ENCODE assay signal across 10 cellular contexts in the genomic region with DNA sequence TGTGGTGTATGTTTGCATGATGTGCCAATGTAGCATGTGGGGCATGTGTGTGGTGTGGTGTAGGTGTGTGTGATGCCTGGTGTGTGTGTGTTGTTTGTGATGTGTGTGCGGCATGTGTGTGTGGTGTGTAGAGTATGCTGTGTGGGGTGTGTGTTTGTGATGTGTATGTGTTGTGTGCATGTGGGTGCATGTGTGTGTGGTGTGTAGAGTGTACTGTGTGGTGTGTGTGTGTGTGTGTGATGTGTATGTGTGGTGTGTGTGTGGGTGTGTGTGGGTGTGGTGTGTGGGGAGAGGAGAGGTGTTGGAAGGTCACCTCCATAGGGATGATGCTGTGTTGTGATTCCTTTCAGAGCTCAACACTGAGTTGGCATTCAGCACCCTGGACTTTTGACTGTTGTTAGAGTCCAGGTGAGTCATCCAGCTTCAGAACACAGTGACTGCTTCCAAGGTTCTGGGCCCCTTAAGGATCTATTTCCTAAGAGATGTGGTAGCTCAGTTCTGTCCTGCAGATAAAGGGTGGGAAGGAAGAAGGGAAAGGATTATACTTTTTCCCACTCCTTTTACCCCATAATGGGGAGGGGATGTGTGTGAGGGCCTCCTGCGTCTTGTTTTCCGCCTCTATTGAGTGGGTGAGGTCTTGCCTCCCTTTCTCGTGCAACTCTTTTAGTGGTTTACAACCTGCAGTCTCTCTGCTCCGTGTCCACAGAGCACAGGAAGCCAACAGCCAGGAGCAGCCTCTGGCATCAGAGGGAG. TPM values are rescaled to one million over a fixed set of nuclear protein-coding genes. Genes with fewer than 3 reads are reported as not detected.
DNase-seq lines count a peak whose midpoint lies in the region; ATAC-seq, FAIRE-seq and TF ChIP-seq lines count a peak whose summit lies in the region.
"Had no signal": no experiment of that assay in that cellular context is flagged by ENCODE, and none has a peak within 500 bp of the region (broad histone marks: within the 10 kb centered on the region; RNA-seq: fewer than 3 reads in every experiment).

No MANE protein-coding gene starts in this region.

- TF ChIP-seq CTCF in H1 (IDR thresholded peaks at IDR 0.05; ENCODE audit: control extremely low read depth in 1 of 3, insufficient read depth in 1 of 3, low read depth in 1 of 3, low read length in 3 of 3) (no peak), progenitor cell of endocrine pancreas (IDR thresholded peaks at IDR 0.05; ENCODE audit: unreplicated experiment) (no peak), GM13976 (IDR thresholded peaks at IDR 0.05; ENCODE audit: borderline replicate concordance, control extremely low read depth, extremely low read depth, insufficient read depth, missing control alignments) (no peak)

- no peak overlapping the region for H3K4me3 ChIP-seq in H1 (ENCODE audit: extremely low read depth in 1 of 4, insufficient read depth in 2 of 4, low read depth in 3 of 4, low read length in 4 of 4)

- in situ Hi-C loops in GM13976 (cut with MboI; ENCODE audit: low sequenced_read_pairs, unreplicated experiment) = no loop called here

- H2BK120ac ChIP-seq in H1 (replicated peaks; ENCODE audit: low read depth, low read length) = no peak overlapping the region

- H3K79me2 ChIP-seq in H1 (ENCODE audit: control insufficient read depth in 1 of 2, insufficient read depth in 2 of 2, low read length in 2 of 2) = no peaks in the 10 kb centered on the region

- H3K36me3 Mint-ChIP-seq in progenitor cell of endocrine pancreas (ENCODE audit: insufficient read depth) = no peaks in the 10 kb centered on the region

- H3K23ac ChIP-seq in H1 (ENCODE audit: insufficient read length) = no peak overlapping the region

- DNase-seq in DMS53 treated with DMSO at 0.1 percent for 48 hours (lab: John Stamatoyannopoulos, UW; ENCODE audit: unreplicated experiment) = peak; percentile 37
- DNase-seq in LoVo (ENCODE audit: low spot score) = peak; percentile 79
- DNase-seq in H1 (ENCODE audit: low read depth in 1 of 2, low spot score in 2 of 2) = no peak
- no peak for DNase-seq in progenitor cell of endocrine pancreas (ENCODE audit: low spot score, unreplicated experiment)
- DNase-seq in GM13976 (ENCODE audit: low spot score) = no peak
- DNase-seq in GM19238 (ENCODE audit: insufficient read length, low spot score) = no peak
- DNase-seq: SHP77 had no signal

- no peak for FAIRE-seq in H1 (lab: Jason Lieb, UNC)
- FAIRE-seq: colon had no signal

- H2BK15ac ChIP-seq in H1 (ENCODE audit: low read length) = 0 out of 2 replicates have a peak overlapping the region, but pooled peaks have one; percentile 66

- H3K4me2 ChIP-seq in H1 (ENCODE audit: insufficient read depth in 1 of 2, low read depth in 2 of 2, low read length in 2 of 2) = no peak overlapping the region

- H3K27ac Mint-ChIP-seq in progenitor cell of endocrine pancreas = no peak overlapping the region

- H2BK12ac ChIP-seq in H1 (ENCODE audit: low read depth, low read length) = 0 out of 2 replicates have a peak overlapping the region, but pooled peaks have one; percentile 61

- no peak overlapping the region for H3K9ac ChIP-seq in H1 (replicated peaks in 1 of 4; ENCODE audit: extremely low read depth in 1 of 4, low read depth in 3 of 4, low read length in 3 of 4)

- no peak for TF ChIP-seq EP300 in H1 (IDR thresholded peaks at IDR 0.05; ENCODE audit: borderline replicate concordance in 1 of 2, low read depth in 2 of 2, low read length in 2 of 2)

- no peak overlapping the region for H2AFZ ChIP-seq in H1 (ENCODE audit: low read length)

- no peak overlapping the region for H3K27ac ChIP-seq in H1 (ENCODE audit: low read depth, low read length)

- no peaks in the 10 kb centered on the region for H3K9me3 ChIP-seq in H1 (ENCODE audit: insufficient read depth in 2 of 2, low read depth in 1 of 2, low read length in 1 of 2)

- ATAC-seq in GM18861 (IDR thresholded peaks at IDR 0.05; ENCODE audit: unreplicated experiment) = no peak
- ATAC-seq: activated CD4-positive, CD25-positive, alpha-beta regulatory T cell treated with anti-CD3 and anti-CD28 coated beads, Interleukin-2, amount 50 U/mL, for 24 hours had no signal

- no peak overlapping the region for H3K14ac ChIP-seq in H1 (ENCODE audit: insufficient read length)

- H4K5ac ChIP-seq in H1 (ENCODE audit: insufficient read length, low read depth, low read length) = no peak overlapping the region

- H3K27me3 ChIP-seq in H1 (replicated peaks in 1 of 4; ENCODE audit: control insufficient read depth in 3 of 4, extremely low read depth in 1 of 4, insufficient read depth in 3 of 4, low read length in 3 of 4) = no peaks in the 10 kb centered on the region; a peak in 1 of 7 replicates

- TF ChIP-seq RAD21 in H1 (IDR thresholded peaks at IDR 0.05 in 1 of 2, conservative IDR thresholded peaks at IDR 0.05 in 1 of 2; ENCODE audit: low read depth in 2 of 2, low read length in 2 of 2) = no peak

- peak overlapping the region; percentile 1; the same call in 1 of the 2 replicates for H2BK20ac ChIP-seq in H1 (ENCODE audit: low read length)

- peaks cover 6% of the 10 kb centered on the region; the same call in 1 of the 2 replicates for H3K79me1 ChIP-seq in H1 (ENCODE audit: low read depth, low read length)

- 95% methylated on average over 5 of the region's 5 CpGs; no CpG with 5 or more reads in 1 of the 2 experiments for WGBS in H1 (ENCODE audit: extremely low coverage in 1 of 2, insufficient coverage in 1 of 2, insufficient read length in 1 of 2, insufficient replicate concordance in 2 of 2, low coverage in 1 of 2, low lambda C conversion rate in 2 of 2, missing lambda C conversion rate in 1 of 2), 2 experiments

- H3K18ac ChIP-seq in H1 (ENCODE audit: extremely low read depth, low read length) = no peak overlapping the region

- peaks cover 0 to 12% of the 10 kb centered on the region in 2 experiments for H4K20me1 ChIP-seq in H1 (replicated peaks in 1 of 2; ENCODE audit: control insufficient read depth in 1 of 2, insufficient read depth in 2 of 2, low read length in 2 of 2)

- peaks cover 9% of the 10 kb centered on the region for H3K4me1 Mint-ChIP-seq in progenitor cell of endocrine pancreas (ENCODE audit: low read depth)

- H3K4ac ChIP-seq in H1 (replicated peaks; ENCODE audit: insufficient read length, low read depth, low read length) = peak overlapping the region; percentile 72

- no peaks in the 10 kb centered on the region for H3K4me1 ChIP-seq in H1 (replicated peaks in 1 of 4; ENCODE audit: control insufficient read depth in 3 of 4, insufficient read depth in 4 of 4, low read length in 3 of 4)

- H3K56ac ChIP-seq in H1 (replicated peaks; ENCODE audit: insufficient read length, low read depth, low read length) = peak overlapping the region; percentile 99

- H4K8ac ChIP-seq in H1 (ENCODE audit: extremely low read depth, insufficient read depth, low read length) = no peak overlapping the region

- peak overlapping the region; percentile 3 for H3K4me3 Mint-ChIP-seq in progenitor cell of endocrine pancreas (ENCODE audit: low read depth)

- no peak for TF ChIP-seq POLR2A in H1 (IDR thresholded peaks at IDR 0.05; ENCODE audit: control extremely low read depth in 1 of 2, low read depth in 2 of 2, low read length in 2 of 2)

- no peak overlapping the region; the same call in 1 of the 2 replicates for H2BK5ac ChIP-seq in H1 (ENCODE audit: low read depth, low read length)

- H3K27me3 Mint-ChIP-seq in progenitor cell of endocrine pancreas = peaks cover under 1% of the 10 kb centered on the region

- H2AK5ac ChIP-seq in H1 (ENCODE audit: low read depth, low read length) = peak overlapping the region; percentile 68; the same call in 1 of the 2 replicates

- peaks cover 12% of the 10 kb centered on the region; the same call in 1 of the 2 replicates for H3K23me2 ChIP-seq in H1 (ENCODE audit: low read depth, low read length)

- no peaks in the 10 kb centered on the region for H3K36me3 ChIP-seq in H1 (ENCODE audit: control insufficient read depth in 2 of 4, insufficient read depth in 4 of 4, low read length in 3 of 4)

- no peaks in the 10 kb centered on the region for H3K9me3 Mint-ChIP-seq in progenitor cell of endocrine pancreas (ENCODE audit: low read depth)

- POLR2A ChIA-PET in H1 (lab: Charles Lee; ENCODE audit: partially characterized antibody) = no interaction called here

- H4K91ac ChIP-seq in H1 (replicated peaks; ENCODE audit: insufficient read length, low read length) = peak overlapping the region; percentile 92

- CTCF ChIA-PET in H1 (lab: Charles Lee; ENCODE audit: partially characterized antibody) = interaction anchor here (0.7 to 1.1 kb wide), 2 partner anchors 11 to 48 kb away, joined by 3 to 4 read pairs; partner anchors contain the start of gene RHOU

TF ChIP-seq in H1, 55 proteins besides CTCF, POLR2A, EP300 and RAD21:
- TF ChIP-seq SP4 (IDR thresholded peaks at IDR 0.05; ENCODE audit: low read length) (no peak), GABPA (IDR thresholded peaks at IDR 0.05; ENCODE audit: borderline replicate concordance, insufficient read depth, low read length) (no peak)
TF ChIP-seq in H1: peak in this region for 0.

RNA-seq across cellular contexts. Expression of gene RHOU, which starts 47.6 kb away (rescaled TPM):
- 3.4 and 3.5 TPM in 2 replicates for total RNA-seq in H1 (2021; fragmentation: NEBNext Ultra II Directional; extraction: Animal tissue kit (Norgen Biotek cat#: 25700))
- 3.0 TPM in 2 replicates for polyA plus RNA-seq in H1 (2011; rRNA removed)
- 2.5 TPM for polyA plus RNA-seq in H1 (2011; cell fraction: cytosol; rRNA removed)
- 1.7 TPM for polyA plus RNA-seq in H1 (2011; cell fraction: nucleus; rRNA removed)
- polyA plus RNA-seq in H1 (2012, experiment 1 of 2) = 3.1 to 4.5 TPM (median 3.6 TPM) in 4 replicates
- 0.60 TPM for polyA plus RNA-seq in H1 (2012, experiment 2 of 2)
- polyA plus RNA-seq in H1 (2013, experiment 1 of 2) = 2.9 TPM
- 3.3 TPM for polyA plus RNA-seq in H1 (2013, experiment 2 of 2)
- 4.1 and 5.0 TPM in 2 replicates for polyA minus RNA-seq in H1 (2011; rRNA and poly(A)+ RNA removed)
- polyA minus RNA-seq in H1 (2011; cell fraction: cytosol; rRNA and poly(A)+ RNA removed) = 2.9 TPM
- 1.8 TPM for polyA minus RNA-seq in H1 (2011; cell fraction: nucleus; rRNA and poly(A)+ RNA removed)
- 54.4 and 56.3 TPM in 2 replicates for total RNA-seq in progenitor cell of endocrine pancreas

Comparison
In these comparisons a context has a peak if more than half of its experiments do, and no peak if none do; other contexts are left out.
1. DNase-seq: peak in DMS53 treated with DMSO at 0.1 percent for 48 hours (single experiment) and LoVo (single experiment); none in H1 (0 of 2), progenitor cell of endocrine pancreas (single experiment), GM13976 (single experiment) and GM19238 (single experiment).
2. RNA of gene RHOU, which starts 47.6 kb away (total RNA-seq): 54.4 to 56.3 TPM in progenitor cell of endocrine pancreas; 3.4 to 3.5 TPM in H1; every median in the first group is over 10 times any median in the second.